In the genomic region with DNA sequence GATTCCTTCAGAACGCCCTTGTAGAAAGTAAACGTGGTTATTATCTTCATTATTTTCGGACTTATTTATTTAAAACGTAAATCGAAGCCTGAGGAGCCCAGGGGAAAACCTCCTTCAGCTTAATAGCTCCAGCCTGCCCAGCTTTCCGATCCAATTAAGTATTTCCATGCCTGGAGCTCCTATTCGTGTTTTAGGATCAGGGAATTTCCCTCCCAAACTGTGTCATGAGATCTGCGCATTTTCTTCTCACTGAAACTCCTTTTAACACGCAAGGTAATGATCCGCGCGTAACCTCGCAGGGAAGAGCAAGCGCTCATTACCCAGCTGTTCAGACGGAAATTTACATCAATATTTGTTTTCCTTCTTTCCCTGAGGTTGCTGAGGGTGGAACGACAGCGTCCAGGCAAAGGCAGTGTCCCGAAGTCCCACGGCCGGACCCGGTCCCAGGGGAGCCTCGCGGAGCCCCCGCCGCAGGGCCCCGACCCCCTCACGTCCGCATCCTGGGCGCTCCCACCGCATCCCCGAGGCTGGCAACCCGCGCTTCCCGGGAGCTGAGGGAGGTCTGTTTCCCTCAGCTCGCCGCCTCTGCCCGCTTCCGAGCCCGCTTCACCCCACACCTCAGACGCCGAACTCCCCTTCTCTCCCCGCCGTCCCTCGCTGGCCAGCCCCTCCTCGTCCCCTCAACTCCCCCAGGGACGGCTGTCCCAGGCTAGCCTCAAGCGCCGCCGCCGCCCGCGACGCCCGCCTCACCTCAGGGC, we compare ENCODE assay signal across 8 cellular contexts. TPM values are rescaled to one million over a fixed set of nuclear protein-coding genes. Genes with fewer than 3 reads are reported as not detected.
DNase-seq lines count a peak whose midpoint lies in the region; ATAC-seq and TF ChIP-seq lines count a peak whose summit lies in the region.

No MANE protein-coding gene starts in this region.

- ATAC-seq in GM18909 (IDR thresholded peaks at IDR 0.05; ENCODE audit: poor library complexity, unreplicated experiment) (peak; percentile 4), HG03139 (IDR thresholded peaks at IDR 0.05; ENCODE audit: unreplicated experiment) (no peak)

- no peak for TF ChIP-seq CTCF in left ventricle myocardium inferior (IDR thresholded peaks at IDR 0.05; ENCODE audit: borderline replicate concordance)

- peaks cover 28% of the 10 kb centered on the region for H3K4me1 Mint-ChIP-seq in activated naive CD8-positive, alpha-beta T cell (ENCODE audit: low read depth)

- DNase-seq in CD1c-positive myeloid dendritic cell (ENCODE audit: extremely low spot score) (peak; percentile 50), HS-5 (ENCODE audit: low read depth) (peak; percentile 16), left ventricle myocardium inferior (no peak), putamen (ENCODE audit: low spot score) (peak; percentile 46)
- no peak for DNase-seq in NK-92 treated with Interleukin-12 subunit alpha and Interleukin-12 subunit beta, amount 100 ng/mL, for 24 hours (lab: John Stamatoyannopoulos, UW)

- intact Hi-C loops in left ventricle myocardium inferior (cut with micrococcal nuclease): no loop called here

- H3K27ac ChIP-seq in left ventricle myocardium inferior (replicated peaks): peak overlapping the region; percentile 88

- H3K27ac Mint-ChIP-seq in activated naive CD8-positive, alpha-beta T cell: peak overlapping the region; percentile 96

- no peaks in the 10 kb centered on the region for H3K9me3 Mint-ChIP-seq in activated naive CD8-positive, alpha-beta T cell (ENCODE audit: low read depth)

- no peaks in the 10 kb centered on the region for H3K36me3 ChIP-seq in left ventricle myocardium inferior

- H3K4me1 ChIP-seq in left ventricle myocardium inferior: peaks cover 35% of the 10 kb centered on the region

- H3K36me3 Mint-ChIP-seq in activated naive CD8-positive, alpha-beta T cell: peaks cover 4% of the 10 kb centered on the region

- H3K4me3 ChIP-seq in left ventricle myocardium inferior: peak overlapping the region; percentile 75

- no peaks in the 10 kb centered on the region for H3K27me3 Mint-ChIP-seq in activated naive CD8-positive, alpha-beta T cell

- peak overlapping the region; percentile 98 for H3K4me3 Mint-ChIP-seq in activated naive CD8-positive, alpha-beta T cell

- no peaks in the 10 kb centered on the region for H3K9me3 ChIP-seq in left ventricle myocardium inferior (replicated peaks)

- H3K27me3 ChIP-seq in left ventricle myocardium inferior (ENCODE audit: low read depth): no peaks in the 10 kb centered on the region

RNA-seq across cellular contexts. Expression of gene ABCA5, which starts 0.5 kb away (rescaled TPM):
- 17.1 TPM for total RNA-seq in left ventricle myocardium inferior

Comparison
In these comparisons a context has a peak if more than half of its experiments do, and no peak if none do; other contexts are left out.
1. DNase-seq: peak in CD1c-positive myeloid dendritic cell (single experiment), HS-5 (single experiment) and putamen (single experiment); none in left ventricle myocardium inferior (single experiment) and NK-92 treated with Interleukin-12 subunit alpha and Interleukin-12 subunit beta, amount 100 ng/mL, for 24 hours (single experiment).